7 cellular contexts compared by ENCODE assay signal in the genomic region with DNA sequence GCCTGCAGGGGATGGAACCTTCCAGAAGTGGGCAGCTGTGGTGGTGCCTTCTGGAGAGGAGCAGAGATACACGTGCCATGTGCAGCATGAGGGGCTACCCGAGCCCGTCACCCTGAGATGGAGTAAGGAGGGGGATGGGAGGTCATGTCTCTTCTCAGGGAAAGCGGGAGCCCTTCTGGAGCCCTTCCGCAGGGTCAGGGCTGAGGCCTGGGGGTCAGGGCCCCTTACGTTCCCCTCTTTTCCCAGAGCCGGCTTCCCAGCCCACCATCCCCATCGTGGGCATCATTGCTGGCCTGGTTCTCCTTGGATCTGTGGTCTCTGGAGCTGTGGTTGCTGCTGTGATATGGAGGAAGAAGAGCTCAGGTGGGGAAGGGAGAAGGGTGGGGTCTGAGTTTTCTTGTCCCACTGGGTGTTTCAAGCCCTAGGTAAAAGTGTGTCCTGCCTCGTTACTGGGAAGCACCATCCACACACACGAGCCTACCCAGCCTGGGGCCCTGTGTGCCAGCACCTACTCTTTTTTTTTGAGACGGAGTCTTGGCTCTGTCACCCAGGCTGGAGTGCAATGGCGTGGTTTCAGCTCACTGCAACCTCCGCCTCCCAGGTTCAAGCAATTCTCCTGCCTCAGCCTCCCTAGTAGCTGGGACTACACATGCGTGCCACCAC. TPM values are rescaled to one million over a fixed set of nuclear protein-coding genes. Genes with fewer than 3 reads are reported as not detected.
A peak's percentile ranks its signal among the peaks of the same experiment; 100 is the strongest.
DNase-seq lines count a peak whose midpoint lies in the region; ATAC-seq and TF ChIP-seq lines count a peak whose summit lies in the region.
"Not testable (repeated sequence)": the region's sequence is repeated elsewhere in the genome, so short reads cannot be mapped to it uniquely, and the experiment has no call there.

No MANE protein-coding gene starts in this region.

- TF ChIP-seq POLR2A in GM18951 (IDR thresholded peaks at IDR 0.05; ENCODE audit: extremely low read depth, insufficient read depth, insufficient read length) = peak; percentile 11
- not testable (repeated sequence) for TF ChIP-seq POLR2A in right lobe of liver (IDR thresholded peaks at IDR 0.05); stomach (IDR thresholded peaks at IDR 0.05)

- DNase-seq in activated CD4-positive, alpha-beta memory T cell treated with anti-CD3 and anti-CD28 coated beads, Interleukin-2, amount 10 ng/mL, durations not matched to agents 7 days and 5 days; adipocyte (ENCODE audit: low read depth); right lobe of liver; stomach: not testable (repeated sequence)

- H3K36me3 Mint-ChIP-seq in activated CD4-positive, alpha-beta memory T cell treated with anti-CD3 and anti-CD28 coated beads, Interleukin-2, amount 10 ng/mL, durations not matched to agents 7 days and 5 days (ENCODE audit: low read depth) = peaks cover 57% of the 10 kb centered on the region

- intact Hi-C loops in right lobe of liver (cut with DNase I); stomach (cut with DNase I; ENCODE audit: low total_unique reads): not testable (repeated sequence)

- H3K27ac Mint-ChIP-seq in activated CD4-positive, alpha-beta memory T cell treated with anti-CD3 and anti-CD28 coated beads, Interleukin-2, amount 10 ng/mL, durations not matched to agents 7 days and 5 days = peak overlapping the region; percentile 98

- H3K4me1 Mint-ChIP-seq in activated CD4-positive, alpha-beta memory T cell treated with anti-CD3 and anti-CD28 coated beads, Interleukin-2, amount 10 ng/mL, durations not matched to agents 7 days and 5 days = peaks cover 68% of the 10 kb centered on the region

- peak overlapping the region; percentile 100 for H3K4me3 Mint-ChIP-seq in activated CD4-positive, alpha-beta memory T cell treated with anti-CD3 and anti-CD28 coated beads, Interleukin-2, amount 10 ng/mL, durations not matched to agents 7 days and 5 days

- ATAC-seq in right lobe of liver = not testable (repeated sequence)

- H3K4me3 ChIP-seq in adipocyte (ENCODE audit: low read length) (peak overlapping the region; percentile 96), esophagus (ENCODE audit: low read depth in 1 of 2, low read length in 2 of 2) (peak overlapping the region; percentile 83 to 96), right lobe of liver (peak overlapping the region; percentile 81 to 93 (median 89)), neutrophil (ENCODE audit: low read depth in 1 of 2, low read length in 1 of 2) (peak overlapping the region; percentile 94 to 100), stomach (peak overlapping the region; percentile 64 to 93 (median 80))

- H3K9me3 Mint-ChIP-seq in activated CD4-positive, alpha-beta memory T cell treated with anti-CD3 and anti-CD28 coated beads, Interleukin-2, amount 10 ng/mL, durations not matched to agents 7 days and 5 days = not testable (repeated sequence)

- not testable (repeated sequence) for TF ChIP-seq CTCF in right lobe of liver (IDR thresholded peaks at IDR 0.05); neutrophil (IDR thresholded peaks at IDR 0.05); stomach (IDR thresholded peaks at IDR 0.05)

- H3K27me3 ChIP-seq in adipocyte (replicated peaks; ENCODE audit: control insufficient read depth, insufficient read depth, low read length); esophagus (ENCODE audit: control insufficient read depth in 1 of 2, insufficient read depth in 2 of 2, low read length in 2 of 2); right lobe of liver; neutrophil; stomach: not testable (repeated sequence)

- CTCF ChIA-PET in activated CD4-positive, alpha-beta memory T cell treated with anti-CD3 and anti-CD28 coated beads, Interleukin-2, amount 10 ng/mL, durations not matched to agents 7 days and 5 days (lab: Charles Lee) = interaction anchor here (0.8 to 8.6 kb wide), 7 partner anchors 9 to 54 kb away, joined by 3 to 86 read pairs (median 10); no protein-coding TSS in a partner anchor

- POLR2A ChIA-PET in activated CD4-positive, alpha-beta memory T cell treated with anti-CD3 and anti-CD28 coated beads, Interleukin-2, amount 10 ng/mL, durations not matched to agents 7 days and 5 days (lab: Charles Lee) = interaction anchor here (1.0 to 8.6 kb wide), 17 partner anchors 9 to 240 kb away, joined by 3 to 290 read pairs (median 7); partner anchors contain the start of genes GNL1, MDC1 and PRR3

- WGBS in esophagus, 2 donors = 71 to 75% methylated on average over 13 to 14 of the region's 14 CpGs
- WGBS in right lobe of liver (ENCODE audit: insufficient coverage, low coverage, low lambda C conversion rate, missing lambda C conversion rate) = 68% methylated on average over 4 of the region's 14 CpGs
- 73 to 84% (median 74%) methylated on average over 14 of the region's 14 CpGs for WGBS in stomach, 5 donors

- H3K27ac ChIP-seq in esophagus (ENCODE audit: low read depth in 2 of 2, low read length in 1 of 2) (peak overlapping the region in 1 of 2 donors; percentile 1), right lobe of liver (peak overlapping the region in 1 of 3 donors; percentile 93), neutrophil (peak overlapping the region; percentile 98), stomach (peak overlapping the region in 3 of 5 donors; percentile 11 to 100 (median 99))

- not testable (repeated sequence) for H3K9me3 ChIP-seq in adipocyte (ENCODE audit: control insufficient read depth, low read length); esophagus (ENCODE audit: control insufficient read depth in 2 of 2, insufficient read depth in 1 of 2, low read depth in 1 of 2, low read length in 1 of 2); right lobe of liver; neutrophil; stomach

- not testable (repeated sequence) for TF ChIP-seq EP300 in stomach (IDR thresholded peaks at IDR 0.05)

- H3K4me1 ChIP-seq in adipocyte (ENCODE audit: control insufficient read depth, insufficient read depth, low read length) (peaks cover 21% of the 10 kb centered on the region), esophagus (ENCODE audit: control insufficient read depth in 2 of 2, insufficient read depth in 2 of 2, low read length in 1 of 2) (peaks cover 10 to 18% of the 10 kb centered on the region in 2 donors), neutrophil (ENCODE audit: control insufficient read depth in 1 of 2, insufficient read depth in 1 of 2, low read depth in 1 of 2, low read length in 1 of 2) (peaks cover 73 to 77% of the 10 kb centered on the region in 2 experiments), stomach (peaks cover 24 to 67% (median 35%) of the 10 kb centered on the region in 4 donors)
- not testable (repeated sequence) for H3K4me1 ChIP-seq in right lobe of liver

- in situ Hi-C loops in GM18951 (cut with MboI; ENCODE audit: low sequenced_read_pairs, unreplicated experiment) = loop anchor here (5.0 kb wide), 1 partner anchor 41 kb away; no protein-coding TSS in a partner anchor

- H3K9ac ChIP-seq in adipocyte (ENCODE audit: low read length) = peak overlapping the region; percentile 96

- H3K36me3 ChIP-seq in adipocyte (ENCODE audit: control insufficient read depth, insufficient read depth, low read length, severe bottlenecking) = peaks cover 35% of the 10 kb centered on the region
- H3K36me3 ChIP-seq in esophagus (ENCODE audit: control insufficient read depth in 2 of 2, insufficient read depth in 2 of 2, low read length in 1 of 2) = peaks cover 9 to 31% of the 10 kb centered on the region in 2 donors
- peaks cover 5 to 39% (median 24%) of the 10 kb centered on the region in 4 donors for H3K36me3 ChIP-seq in right lobe of liver
- peaks cover 53% of the 10 kb centered on the region for H3K36me3 ChIP-seq in neutrophil
- peaks cover 30 to 44% (median 43%) of the 10 kb centered on the region in 4 donors for H3K36me3 ChIP-seq in stomach

- not testable (repeated sequence) for H3K27me3 Mint-ChIP-seq in activated CD4-positive, alpha-beta memory T cell treated with anti-CD3 and anti-CD28 coated beads, Interleukin-2, amount 10 ng/mL, durations not matched to agents 7 days and 5 days

RNA-seq across cellular contexts. Expression of gene HLA-E, which starts 2.1 kb away (rescaled TPM):
- 100 to 1,000 TPM; 757 to 767 TPM for total RNA-seq in activated CD4-positive, alpha-beta memory T cell treated with anti-CD3 and anti-CD28 coated beads, Interleukin-2, amount 10 ng/mL, durations not matched to agents 7 days and 5 days
- 100 to 1,000 TPM; 162 to 196 TPM for polyA plus RNA-seq in esophagus
- 100 to 1,000 TPM; 116 to 257 (median 183) TPM for total RNA-seq in right lobe of liver
- 100 to 1,000 TPM; 182 to 566 (median 272) TPM for total RNA-seq in stomach
- 100 to 1,000 TPM; 120 to 300 (median 121) TPM for polyA plus RNA-seq in stomach
